In genomic region chr11:57379732-57380131, GRCh38 we compare ENCODE assay signal across 12 cellular contexts. TPM values are rescaled to one million over a fixed set of nuclear protein-coding genes. Genes with fewer than 3 reads are reported as not detected.
DNase-seq lines count a peak whose midpoint lies in the region; ATAC-seq and TF ChIP-seq lines count a peak whose summit lies in the region.
"Had no signal": no experiment of that assay in that cellular context is flagged by ENCODE, and none has a peak within 500 bp of the region (broad histone marks: within the 10 kb centered on the region; RNA-seq: fewer than 3 reads in every experiment).

No MANE protein-coding gene starts in this region.

- H3K4me3 ChIP-seq in astrocyte of the cerebellum (ENCODE audit: low read depth, low read length), result no peak overlapping the region

- peak; percentile 35 for DNase-seq in ACHN
- peak; percentile 28 for DNase-seq in HT-29 (ENCODE audit: low spot score)
- DNase-seq in astrocyte of the cerebellum (ENCODE audit: low read depth), result peak; percentile 2
- peak; percentile 88 for DNase-seq in iPS-NIHi7 (ENCODE audit: extremely low spot score)
- DNase-seq in kidney glomerular epithelial cell (lab: John Stamatoyannopoulos, UW), result no peak
- DNase-seq in NCI-H748 treated with DMSO at 0.1 percent for 48 hours (lab: John Stamatoyannopoulos, UW), result no peak
- DNase-seq in foreskin melanocyte, result no peak
- DNase-seq: HFFc6; hippocampal formation; naive thymus-derived CD4-positive, alpha-beta T cell had no signal

- in situ Hi-C loops in ACHN (cut with HindIII; ENCODE audit: low pct_ligation_motif_present, low pct_unique_long_range_greater_than_20kb, low sequenced_read_pairs) (no loop called here), astrocyte of the cerebellum (cut with HindIII; ENCODE audit: low sequenced_read_pairs) (no loop called here)

- no peak for ATAC-seq in HG03460 (IDR thresholded peaks at IDR 0.05; ENCODE audit: unreplicated experiment)
- ATAC-seq: naive thymus-derived CD4-positive, alpha-beta T cell had no signal

- TF ChIP-seq CTCF in astrocyte of the cerebellum (IDR thresholded peaks at IDR 0.05; ENCODE audit: low read depth, low read length, missing control alignments), result no peak

RNA-seq across cellular contexts. Expression of gene PRG3, which starts 1.2 kb away (rescaled TPM):
- not detected in 2 replicates for total RNA-seq in HT-29 (2014; rRNA removed; shearing (Covaris generic))
- total RNA-seq: cerebellum; HFFc6; naive thymus-derived CD4-positive, alpha-beta T cell had no signal

RNA-seq across cellular contexts. Expression of gene PRG2, which starts 10.7 kb away (rescaled TPM):
- total RNA-seq in HT-29 (2014; rRNA removed; shearing (Covaris generic)), result not detected in 2 replicates
- total RNA-seq: HFFc6 had no signal

RNA-seq across cellular contexts. Expression of gene P2RX3, which starts 41.6 kb away (rescaled TPM):
- total RNA-seq in HT-29 (2014; rRNA removed; shearing (Covaris generic)), result not detected in 2 replicates
- total RNA-seq: cerebellum; HFFc6; naive thymus-derived CD4-positive, alpha-beta T cell had no signal

RNA-seq across cellular contexts. Expression of gene SSRP1, which starts 44.0 kb away (rescaled TPM):
- 181 and 210 TPM in 2 replicates for total RNA-seq in HT-29 (2014; rRNA removed; shearing (Covaris generic))

RNA-seq across cellular contexts. Expression of gene SLC43A3, which starts 47.2 kb away (rescaled TPM):
- not detected in 2 replicates for total RNA-seq in HT-29 (2014; rRNA removed; shearing (Covaris generic))

Comparison
In these comparisons a context has a peak if more than half of its experiments do, and no peak if none do; other contexts are left out.
1. DNase-seq: peak in ACHN (single experiment), HT-29 (single experiment), astrocyte of the cerebellum (single experiment) and iPS-NIHi7 (single experiment); none in kidney glomerular epithelial cell (single experiment), NCI-H748 treated with DMSO at 0.1 percent for 48 hours (single experiment) and foreskin melanocyte (single experiment).